In the genomic region with DNA sequence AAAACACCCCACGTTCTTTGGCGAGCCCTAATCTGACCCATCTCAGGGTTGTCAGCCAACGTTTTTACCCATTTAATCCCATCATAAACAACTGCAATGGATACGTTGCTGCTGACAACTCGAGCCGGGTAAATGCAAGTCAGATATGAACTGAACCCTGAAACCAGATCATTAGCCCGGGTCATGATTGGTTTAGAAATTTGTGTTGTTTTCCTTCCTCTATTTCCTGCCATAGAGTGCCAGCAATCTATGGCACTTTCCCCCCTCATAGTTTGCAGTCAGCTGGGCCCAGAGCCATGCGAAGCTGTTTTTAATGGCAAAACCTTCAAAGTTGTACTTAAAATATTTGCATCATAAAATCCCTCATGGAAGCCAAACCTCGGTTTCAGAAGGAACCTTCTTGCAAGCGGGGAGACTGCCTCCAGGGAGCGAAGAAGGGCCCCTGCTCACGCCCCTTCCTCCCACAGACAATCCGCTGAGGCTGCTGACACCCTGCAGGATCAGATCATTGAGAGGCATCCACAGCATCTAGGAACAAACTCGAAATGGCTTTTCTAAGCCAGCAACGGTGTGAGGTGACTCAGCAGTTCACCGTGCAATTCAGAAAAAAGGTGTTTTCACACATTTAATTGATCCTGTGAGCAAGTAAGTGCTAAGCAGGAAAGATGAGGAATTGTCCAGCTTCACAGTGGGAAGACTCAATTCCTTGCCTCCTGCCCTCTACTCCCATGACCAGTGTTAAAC, we compare ENCODE assay signal across 20 cellular contexts.
DNase-seq lines count a peak whose midpoint lies in the region; FAIRE-seq and TF ChIP-seq lines count a peak whose summit lies in the region.
"Had no signal": no experiment of that assay in that cellular context is flagged by ENCODE, and none has a peak within 500 bp of the region (broad histone marks: within the 10 kb centered on the region; RNA-seq: fewer than 3 reads in every experiment).

No MANE protein-coding gene starts in this region.

- no peak overlapping the region for H3K4ac ChIP-seq in mesendoderm (ENCODE audit: low read depth, low read length)

- H2BK120ac ChIP-seq in mesendoderm (ENCODE audit: low read depth, low read length): no peak overlapping the region

- POLR2A ChIA-PET in endothelial cell of umbilical vein (lab: Charles Lee): no interaction called here
- POLR2A ChIA-PET in GM10248 (lab: Yijun Ruan, JAX): no interaction called here

- no peaks in the 10 kb centered on the region for H3K79me1 ChIP-seq in mesendoderm (ENCODE audit: low read length)

- no peak overlapping the region for H2BK5ac ChIP-seq in mesendoderm (ENCODE audit: low read length)

- no peak overlapping the region for H2AK5ac ChIP-seq in mesendoderm (ENCODE audit: low read length)

- H3K4me2 ChIP-seq in endothelial cell of umbilical vein (ENCODE audit: insufficient read depth, low read length): no peak overlapping the region
- no peak overlapping the region for H3K4me2 ChIP-seq in mesendoderm (ENCODE audit: low read length)

- peak overlapping the region; percentile 69 for H3K18ac ChIP-seq in mesendoderm (ENCODE audit: low read length)

- DNase-seq in endothelial cell of umbilical vein (ENCODE audit: low read depth, low spot score) (peak; percentile 62), mesendoderm (peak; percentile 86), urothelium cell line (ENCODE audit: low spot score) (no peak), RCC 7860 (ENCODE audit: low spot score) (no peak), BE2C (no peak), GM10248 (ENCODE audit: extremely low spot score) (no peak)
- DNase-seq: activated CD8-positive, alpha-beta memory T cell treated with anti-CD3 and anti-CD28 coated beads, Interleukin-2, amount 50 U/mL, for 48 hours; AML-193; DMS79; GOT3; left colon; naive thymus-derived CD8-positive, alpha-beta T cell; NCI-H2171; NCI-H524 treated with DMSO at 0.1 percent for 48 hours; stimulated activated naive B cell treated with anti-CD40 and anti-IgM and Interleukin-4, amounts not matched to agents 10 μg/mL and 1 μg/mL and 100 μg/mL, for 72 hours; thyroid gland; WERI-Rb-1 had no signal

- H3K56ac ChIP-seq in mesendoderm (ENCODE audit: low read length): no peak overlapping the region

- no peaks in the 10 kb centered on the region for H3K9me1 ChIP-seq in endothelial cell of umbilical vein (replicated peaks; ENCODE audit: control insufficient read depth, extremely low read depth, insufficient read depth, low read length)

- H3K79me2 ChIP-seq in endothelial cell of umbilical vein (ENCODE audit: control insufficient read depth, insufficient read depth, low read length) (no peaks in the 10 kb centered on the region), mesendoderm (ENCODE audit: control insufficient read depth, insufficient read depth, low read length) (no peaks in the 10 kb centered on the region)

- TF ChIP-seq CTCF in endothelial cell of umbilical vein (IDR thresholded peaks at IDR 0.05; ENCODE audit: extremely low read depth in 1 of 2, insufficient read depth in 1 of 2, low read depth in 1 of 2, low read length in 2 of 2) (no peak), BE2C (IDR thresholded peaks at IDR 0.05; ENCODE audit: low read depth, low read length) (no peak), GM10248 (IDR thresholded peaks at IDR 0.05; ENCODE audit: control extremely low read depth, extremely low read depth, low read depth, missing control alignments) (no peak)

- H2BK15ac ChIP-seq in mesendoderm (replicated peaks; ENCODE audit: low read depth): no peak overlapping the region

- dilution Hi-C loops in endothelial cell of umbilical vein (cut with MboI; ENCODE audit: extremely low pct_ligation_motif_present, low sequenced_read_pairs): no loop called here

- H2AFZ ChIP-seq in endothelial cell of umbilical vein (ENCODE audit: low read depth, low read length): peak overlapping the region; percentile 41

- FAIRE-seq in endothelial cell of umbilical vein (lab: Jason Lieb, UNC) (peak; percentile 81), urothelium cell line (lab: Jason Lieb, UNC) (peak; percentile 17), RCC 7860 (lab: Jason Lieb, UNC) (no peak)

- no peak for TF ChIP-seq POLR2A in endothelial cell of umbilical vein (IDR thresholded peaks at IDR 0.05; ENCODE audit: low read depth, low read length)

- H3K9ac ChIP-seq in HUES64 (ENCODE audit: low read depth, low read length) (0 out of 2 replicates have a peak overlapping the region, but pooled peaks have one; percentile 18), endothelial cell of umbilical vein (replicated peaks; ENCODE audit: extremely low read depth, insufficient read depth, low read length) (no peak overlapping the region), mesendoderm (ENCODE audit: low read length) (no peak overlapping the region)

- H3K9me3 ChIP-seq in HUES64 (ENCODE audit: insufficient read depth, low read depth, low read length): peaks cover 4% of the 10 kb centered on the region; the same call in 1 of the 2 replicates
- no peaks in the 10 kb centered on the region for H3K9me3 ChIP-seq in endothelial cell of umbilical vein (replicated peaks; ENCODE audit: control insufficient read depth, insufficient read depth, low read length)
- no peaks in the 10 kb centered on the region for H3K9me3 ChIP-seq in BE2C
- H3K9me3 ChIP-seq: thyroid gland had no signal

- H4K20me1 ChIP-seq in endothelial cell of umbilical vein (replicated peaks; ENCODE audit: control insufficient read depth, extremely low read depth, insufficient read depth, low read length): no peaks in the 10 kb centered on the region

- intact Hi-C loops in endothelial cell of umbilical vein (cut with micrococcal nuclease): no loop called here

- no peak overlapping the region for H3K27ac ChIP-seq in HUES64 (ENCODE audit: low read depth, low read length)
- no peak overlapping the region for H3K27ac ChIP-seq in endothelial cell of umbilical vein (ENCODE audit: insufficient read depth, low read depth, low read length)
- H3K27ac ChIP-seq in mesendoderm (ENCODE audit: low read depth, low read length): peak overlapping the region; percentile 4
- H3K27ac ChIP-seq: SK-N-MC, thyroid gland, WERI-Rb-1 had no signal

- H3K36me3 ChIP-seq in HUES64 (ENCODE audit: insufficient read depth, low read length) (no peaks in the 10 kb centered on the region), endothelial cell of umbilical vein (ENCODE audit: control insufficient read depth in 2 of 2, extremely low read depth in 1 of 2, insufficient read depth in 2 of 2, low read length in 2 of 2) (no peaks in the 10 kb centered on the region), mesendoderm (ENCODE audit: control insufficient read depth, insufficient read depth, low read length) (no peaks in the 10 kb centered on the region), BE2C (no peaks in the 10 kb centered on the region)
- H3K36me3 ChIP-seq: thyroid gland, WERI-Rb-1 had no signal

- no peak overlapping the region for H3K23ac ChIP-seq in mesendoderm (ENCODE audit: low read length)

- no TSS peak for BruUV-seq in endothelial cell of umbilical vein (replicated peaks; lab: Mats Ljungman, UMichigan)

- CTCF ChIA-PET in endothelial cell of umbilical vein (lab: Charles Lee): interaction anchor here (0.9 to 1.1 kb wide), 2 partner anchors 8 to 770 kb away, joined by 3 read pairs; partner anchors contain the start of gene NRP1
- CTCF ChIA-PET in GM10248 (lab: Yijun Ruan, JAX): no interaction called here

- H3K27me3 ChIP-seq in HUES64 (ENCODE audit: insufficient read depth, low read length): no peaks in the 10 kb centered on the region
- no peaks in the 10 kb centered on the region for H3K27me3 ChIP-seq in endothelial cell of umbilical vein (ENCODE audit: control insufficient read depth in 2 of 2, insufficient read depth in 2 of 2, low read length in 2 of 2)
- H3K27me3 ChIP-seq in mesendoderm (ENCODE audit: insufficient read depth, low read length, poor library complexity): no peaks in the 10 kb centered on the region
- no peaks in the 10 kb centered on the region for H3K27me3 ChIP-seq in BE2C
- H3K27me3 ChIP-seq: thyroid gland had no signal

- H3K4me1 ChIP-seq in HUES64 (ENCODE audit: insufficient read depth, low read length): peaks cover 11% of the 10 kb centered on the region
- peaks cover 10% of the 10 kb centered on the region for H3K4me1 ChIP-seq in endothelial cell of umbilical vein (ENCODE audit: control insufficient read depth, extremely low read depth, insufficient read depth, low read length)
- H3K4me1 ChIP-seq in mesendoderm (ENCODE audit: control insufficient read depth, low read depth, low read length): peaks cover 2% of the 10 kb centered on the region
- no peaks in the 10 kb centered on the region; the same call in 1 of the 2 replicates for H3K4me1 ChIP-seq in BE2C
- H3K4me1 ChIP-seq: thyroid gland had no signal

- H3K4me3 ChIP-seq in HUES64 (ENCODE audit: low read length) (no peak overlapping the region), endothelial cell of umbilical vein (replicated peaks in 1 of 3; ENCODE audit: insufficient read depth in 1 of 3, low read depth in 1 of 3, low read length in 3 of 3) (no peak overlapping the region), mesendoderm (ENCODE audit: low read length) (no peak overlapping the region), BE2C (ENCODE audit: low read depth, low read length) (no peak overlapping the region)
- H3K4me3 ChIP-seq: SK-N-MC, skin epidermis, thyroid gland had no signal

- no peak overlapping the region for H4K5ac ChIP-seq in mesendoderm (ENCODE audit: low read length)

- 62% methylated on average over 16 of the region's 16 CpGs for WGBS in HUES64
- WGBS in mesendoderm (ENCODE audit: extremely low coverage, insufficient coverage, low lambda C conversion rate): no CpG with 5 or more reads among the region's 16 CpGs

- H4K8ac ChIP-seq in mesendoderm (ENCODE audit: low read depth, low read length): no peak overlapping the region

TF ChIP-seq in endothelial cell of umbilical vein, 7 proteins besides CTCF, POLR2A, EP300 and RAD21:
- TF ChIP-seq GATA2 (IDR thresholded peaks at IDR 0.05; ENCODE audit: insufficient read depth, insufficient read length, low read depth, low read length) (no peak), POLR2AphosphoS5 (IDR thresholded peaks at IDR 0.05; ENCODE audit: insufficient read depth, low read depth, low read length) (no peak)

Comparison
In these comparisons a context has a peak if more than half of its experiments do, and no peak if none do; other contexts are left out.
1. DNase-seq: peak in endothelial cell of umbilical vein (single experiment) and mesendoderm (single experiment); none in urothelium cell line (single experiment), RCC 7860 (single experiment), BE2C (single experiment) and GM10248 (single experiment).